ENCODE assay signal across 1 cellular context in the genomic region with DNA sequence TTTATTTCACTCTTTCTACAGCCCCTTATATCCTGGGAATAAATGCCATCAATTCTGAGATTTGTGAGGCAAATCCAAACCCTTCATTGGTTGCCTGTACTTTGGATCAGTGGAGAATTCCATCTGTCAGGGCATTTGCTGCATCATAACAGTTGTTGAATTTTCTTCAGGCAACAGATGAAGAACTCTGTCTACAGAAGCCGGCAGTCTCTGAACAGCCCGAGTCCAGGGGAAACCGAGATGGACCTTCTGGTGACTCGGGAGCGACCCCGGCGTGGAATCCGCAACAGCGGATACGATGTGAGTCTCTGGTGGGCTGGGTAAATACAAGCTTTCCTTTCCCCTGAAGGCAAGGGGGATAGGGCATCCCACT.
TF ChIP-seq lines count a peak whose summit lies in the region.

No MANE protein-coding gene starts in this region.

TF ChIP-seq in GM23338, 12 proteins besides CTCF, POLR2A, EP300 and RAD21:
- TF ChIP-seq, protein P1, sequence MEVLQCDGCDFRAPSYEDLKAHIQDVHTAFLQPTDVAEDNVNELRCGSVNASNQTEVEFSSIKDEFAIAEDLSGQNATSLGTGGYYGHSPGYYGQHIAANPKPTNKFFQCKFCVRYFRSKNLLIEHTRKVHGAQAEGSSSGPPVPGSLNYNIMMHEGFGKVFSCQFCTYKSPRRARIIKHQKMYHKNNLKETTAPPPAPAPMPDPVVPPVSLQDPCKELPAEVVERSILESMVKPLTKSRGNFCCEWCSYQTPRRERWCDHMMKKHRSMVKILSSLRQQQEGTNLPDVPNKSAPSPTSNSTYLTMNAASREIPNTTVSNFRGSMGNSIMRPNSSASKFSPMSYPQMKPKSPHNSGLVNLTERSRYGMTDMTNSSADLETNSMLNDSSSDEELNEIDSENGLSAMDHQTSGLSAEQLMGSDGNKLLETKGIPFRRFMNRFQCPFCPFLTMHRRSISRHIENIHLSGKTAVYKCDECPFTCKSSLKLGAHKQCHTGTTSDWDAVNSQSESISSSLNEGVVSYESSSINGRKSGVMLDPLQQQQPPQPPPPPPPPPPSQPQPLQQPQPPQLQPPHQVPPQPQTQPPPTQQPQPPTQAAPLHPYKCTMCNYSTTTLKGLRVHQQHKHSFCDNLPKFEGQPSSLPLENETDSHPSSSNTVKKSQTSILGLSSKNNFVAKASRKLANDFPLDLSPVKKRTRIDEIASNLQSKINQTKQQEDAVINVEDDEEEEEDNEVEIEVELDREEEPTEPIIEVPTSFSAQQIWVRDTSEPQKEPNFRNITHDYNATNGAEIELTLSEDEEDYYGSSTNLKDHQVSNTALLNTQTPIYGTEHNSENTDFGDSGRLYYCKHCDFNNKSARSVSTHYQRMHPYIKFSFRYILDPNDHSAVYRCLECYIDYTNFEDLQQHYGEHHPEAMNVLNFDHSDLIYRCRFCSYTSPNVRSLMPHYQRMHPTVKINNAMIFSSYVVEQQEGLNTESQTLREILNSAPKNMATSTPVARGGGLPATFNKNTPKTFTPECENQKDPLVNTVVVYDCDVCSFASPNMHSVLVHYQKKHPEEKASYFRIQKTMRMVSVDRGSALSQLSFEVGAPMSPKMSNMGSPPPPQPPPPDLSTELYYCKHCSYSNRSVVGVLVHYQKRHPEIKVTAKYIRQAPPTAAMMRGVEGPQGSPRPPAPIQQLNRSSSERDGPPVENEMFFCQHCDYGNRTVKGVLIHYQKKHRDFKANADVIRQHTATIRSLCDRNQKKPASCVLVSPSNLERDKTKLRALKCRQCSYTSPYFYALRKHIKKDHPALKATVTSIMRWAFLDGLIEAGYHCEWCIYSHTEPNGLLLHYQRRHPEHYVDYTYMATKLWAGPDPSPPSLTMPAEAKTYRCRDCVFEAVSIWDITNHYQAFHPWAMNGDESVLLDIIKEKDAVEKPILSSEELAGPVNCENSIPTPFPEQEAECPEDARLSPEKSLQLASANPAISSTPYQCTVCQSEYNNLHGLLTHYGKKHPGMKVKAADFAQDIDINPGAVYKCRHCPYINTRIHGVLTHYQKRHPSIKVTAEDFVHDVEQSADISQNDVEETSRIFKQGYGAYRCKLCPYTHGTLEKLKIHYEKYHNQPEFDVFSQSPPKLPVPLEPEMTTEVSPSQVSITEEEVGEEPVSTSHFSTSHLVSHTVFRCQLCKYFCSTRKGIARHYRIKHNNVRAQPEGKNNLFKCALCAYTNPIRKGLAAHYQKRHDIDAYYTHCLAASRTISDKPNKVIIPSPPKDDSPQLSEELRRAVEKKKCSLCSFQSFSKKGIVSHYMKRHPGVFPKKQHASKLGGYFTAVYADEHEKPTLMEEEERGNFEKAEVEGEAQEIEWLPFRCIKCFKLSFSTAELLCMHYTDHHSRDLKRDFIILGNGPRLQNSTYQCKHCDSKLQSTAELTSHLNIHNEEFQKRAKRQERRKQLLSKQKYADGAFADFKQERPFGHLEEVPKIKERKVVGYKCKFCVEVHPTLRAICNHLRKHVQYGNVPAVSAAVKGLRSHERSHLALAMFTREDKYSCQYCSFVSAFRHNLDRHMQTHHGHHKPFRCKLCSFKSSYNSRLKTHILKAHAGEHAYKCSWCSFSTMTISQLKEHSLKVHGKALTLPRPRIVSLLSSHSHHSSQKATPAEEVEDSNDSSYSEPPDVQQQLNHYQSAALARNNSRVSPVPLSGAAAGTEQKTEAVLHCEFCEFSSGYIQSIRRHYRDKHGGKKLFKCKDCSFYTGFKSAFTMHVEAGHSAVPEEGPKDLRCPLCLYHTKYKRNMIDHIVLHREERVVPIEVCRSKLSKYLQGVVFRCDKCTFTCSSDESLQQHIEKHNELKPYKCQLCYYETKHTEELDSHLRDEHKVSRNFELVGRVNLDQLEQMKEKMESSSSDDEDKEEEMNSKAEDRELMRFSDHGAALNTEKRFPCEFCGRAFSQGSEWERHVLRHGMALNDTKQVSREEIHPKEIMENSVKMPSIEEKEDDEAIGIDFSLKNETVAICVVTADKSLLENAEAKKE (CRISPR knock-in tag; IDR thresholded peaks at IDR 0.05) = no peak
- no peak for TF ChIP-seq STAT1 (IDR thresholded peaks at IDR 0.05; ENCODE audit: unreplicated experiment)
- no peak for TF ChIP-seq ZNF114 (CRISPR knock-in tag; IDR thresholded peaks at IDR 0.05)
- TF ChIP-seq, protein P2, sequence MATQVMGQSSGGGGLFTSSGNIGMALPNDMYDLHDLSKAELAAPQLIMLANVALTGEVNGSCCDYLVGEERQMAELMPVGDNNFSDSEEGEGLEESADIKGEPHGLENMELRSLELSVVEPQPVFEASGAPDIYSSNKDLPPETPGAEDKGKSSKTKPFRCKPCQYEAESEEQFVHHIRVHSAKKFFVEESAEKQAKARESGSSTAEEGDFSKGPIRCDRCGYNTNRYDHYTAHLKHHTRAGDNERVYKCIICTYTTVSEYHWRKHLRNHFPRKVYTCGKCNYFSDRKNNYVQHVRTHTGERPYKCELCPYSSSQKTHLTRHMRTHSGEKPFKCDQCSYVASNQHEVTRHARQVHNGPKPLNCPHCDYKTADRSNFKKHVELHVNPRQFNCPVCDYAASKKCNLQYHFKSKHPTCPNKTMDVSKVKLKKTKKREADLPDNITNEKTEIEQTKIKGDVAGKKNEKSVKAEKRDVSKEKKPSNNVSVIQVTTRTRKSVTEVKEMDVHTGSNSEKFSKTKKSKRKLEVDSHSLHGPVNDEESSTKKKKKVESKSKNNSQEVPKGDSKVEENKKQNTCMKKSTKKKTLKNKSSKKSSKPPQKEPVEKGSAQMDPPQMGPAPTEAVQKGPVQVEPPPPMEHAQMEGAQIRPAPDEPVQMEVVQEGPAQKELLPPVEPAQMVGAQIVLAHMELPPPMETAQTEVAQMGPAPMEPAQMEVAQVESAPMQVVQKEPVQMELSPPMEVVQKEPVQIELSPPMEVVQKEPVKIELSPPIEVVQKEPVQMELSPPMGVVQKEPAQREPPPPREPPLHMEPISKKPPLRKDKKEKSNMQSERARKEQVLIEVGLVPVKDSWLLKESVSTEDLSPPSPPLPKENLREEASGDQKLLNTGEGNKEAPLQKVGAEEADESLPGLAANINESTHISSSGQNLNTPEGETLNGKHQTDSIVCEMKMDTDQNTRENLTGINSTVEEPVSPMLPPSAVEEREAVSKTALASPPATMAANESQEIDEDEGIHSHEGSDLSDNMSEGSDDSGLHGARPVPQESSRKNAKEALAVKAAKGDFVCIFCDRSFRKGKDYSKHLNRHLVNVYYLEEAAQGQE (IDR thresholded peaks at IDR 0.05; ENCODE audit: unreplicated experiment) = no peak
- TF ChIP-seq ZNF331 (CRISPR knock-in tag; IDR thresholded peaks at IDR 0.05; ENCODE audit: low read depth) = no peak
- no peak for TF ChIP-seq EZH2 (IDR thresholded peaks at IDR 0.05; ENCODE audit: low read depth, unreplicated experiment)
- TF ChIP-seq, protein P3, sequence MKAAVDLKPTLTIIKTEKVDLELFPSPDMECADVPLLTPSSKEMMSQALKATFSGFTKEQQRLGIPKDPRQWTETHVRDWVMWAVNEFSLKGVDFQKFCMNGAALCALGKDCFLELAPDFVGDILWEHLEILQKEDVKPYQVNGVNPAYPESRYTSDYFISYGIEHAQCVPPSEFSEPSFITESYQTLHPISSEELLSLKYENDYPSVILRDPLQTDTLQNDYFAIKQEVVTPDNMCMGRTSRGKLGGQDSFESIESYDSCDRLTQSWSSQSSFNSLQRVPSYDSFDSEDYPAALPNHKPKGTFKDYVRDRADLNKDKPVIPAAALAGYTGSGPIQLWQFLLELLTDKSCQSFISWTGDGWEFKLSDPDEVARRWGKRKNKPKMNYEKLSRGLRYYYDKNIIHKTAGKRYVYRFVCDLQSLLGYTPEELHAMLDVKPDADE (IDR thresholded peaks at IDR 0.05) = no peak
- TF ChIP-seq JUNB (IDR thresholded peaks at IDR 0.05; ENCODE audit: unreplicated experiment) = no peak
- TF ChIP-seq POLR2AphosphoS5 (IDR thresholded peaks at IDR 0.05; ENCODE audit: low read depth) = no peak
- no peak for TF ChIP-seq CREB1 (CRISPR knock-in tag; IDR thresholded peaks at IDR 0.05; ENCODE audit: low read depth)
- no peak for TF ChIP-seq NANOG (IDR thresholded peaks at IDR 0.05; ENCODE audit: borderline replicate concordance)
- no peak for TF ChIP-seq EZH2phosphoT487 (IDR thresholded peaks at IDR 0.05; ENCODE audit: unreplicated experiment)
